ENCODE assay signal across 20 cellular contexts in genomic region chr1:108182854-108183253, GRCh38. TPM values are rescaled to one million over a fixed set of nuclear protein-coding genes. Genes with fewer than 3 reads are reported as not detected.
DNase-seq lines count a peak whose midpoint lies in the region; ATAC-seq and TF ChIP-seq lines count a peak whose summit lies in the region.
"Had no signal": no experiment of that assay in that cellular context is flagged by ENCODE, and none has a peak within 500 bp of the region (broad histone marks: within the 10 kb centered on the region; RNA-seq: fewer than 3 reads in every experiment).

No MANE protein-coding gene starts in this region.

- H3K27ac ChIP-seq in Karpas-422 (ENCODE audit: low read length) (peak overlapping the region; percentile 93), gastrocnemius medialis (peak overlapping the region; percentile 70 to 82 (median 76)), spleen (peak overlapping the region in 2 of 8 donors; percentile 33 to 55)
- H3K27ac ChIP-seq: suprapubic skin, WERI-Rb-1 had no signal

- CTCF ChIA-PET in Calu3 (lab: Charles Lee) = no interaction called here

- H3K27me3 ChIP-seq in Karpas-422 (ENCODE audit: low read length) (no peaks in the 10 kb centered on the region), gastrocnemius medialis (no peaks in the 10 kb centered on the region), spleen (replicated peaks in 1 of 7) (no peaks in the 10 kb centered on the region)
- H3K27me3 ChIP-seq: ascending aorta, heart left ventricle, suprapubic skin had no signal

- TF ChIP-seq POLR2A in gastrocnemius medialis (IDR thresholded peaks at IDR 0.05) (no peak), spleen (IDR thresholded peaks at IDR 0.05) (no peak)

- H3K4me2 ChIP-seq in Karpas-422 (ENCODE audit: low read depth, low read length, poor library complexity, severe bottlenecking) = peak overlapping the region; percentile 68

- DNase-seq in Calu3 (no peak), Karpas-422 (no peak), gastrocnemius medialis (no peak), D341Med (ENCODE audit: low spot score) (no peak), spleen (no peak)
- no peak for DNase-seq in central memory CD8-positive, alpha-beta T cell (ENCODE audit: low spot score in 2 of 2)
- no peak for DNase-seq in stimulated activated CD4-positive, alpha-beta T cell treated with anti-CD3 and anti-CD28 coated beads, Interleukin-2, amount 100 ng/mL, for 48 hours
- DNase-seq: activated CD4-positive, alpha-beta T cell treated with anti-CD3 and anti-CD28 coated beads, Interleukin-2, amount 10 ng/mL, durations not matched to agents 7 days and 5 days; DMS 273 treated with DMSO at 0.1 percent for 48 hours; mesenchymal stem cell; NCI-H510A treated with DMSO at 0.1 percent for 48 hours; NK-92 treated with Interleukin-12 subunit alpha and Interleukin-12 subunit beta, amount 100 ng/mL, for 24 hours; small intestine had no signal

- 0 to 50% (median 0%) methylated on average over 1 of the region's 1 CpG for WGBS in spleen, 5 donors

- no peak for ATAC-seq in central memory CD8-positive, alpha-beta T cell (replicated peaks; ENCODE audit: extremely low read depth, poor library complexity, severe bottlenecking)
- peak in 1 of 2 donors; percentile 23 for ATAC-seq in gastrocnemius medialis
- ATAC-seq: SK-N-SH treated with all-trans-retinoic acid at 6 μM for 48 hours; stimulated activated effector memory CD8-positive, alpha-beta T cell treated with anti-CD3 and anti-CD28 coated beads, Interleukin-12 subunit alpha, Interleukin-12 subunit beta, amount 100 ng/mL, for 72 hours had no signal

- H3K9me3 ChIP-seq in Karpas-422 (ENCODE audit: low read length) (0 out of 2 replicates have a peak, but pooled peaks cover under 1% of the 10 kb centered on the region), gastrocnemius medialis (no peaks in the 10 kb centered on the region), spleen (peaks cover 0 to 16% (median 7%) of the 10 kb centered on the region in 8 donors)
- H3K9me3 ChIP-seq: ascending aorta, suprapubic skin had no signal

- peak overlapping the region; percentile 66 for H3K27ac Mint-ChIP-seq in Calu3 (ENCODE audit: unreplicated experiment)
- H3K27ac Mint-ChIP-seq in central memory CD8-positive, alpha-beta T cell (ENCODE audit: low read depth) = peak overlapping the region; percentile 77
- H3K27ac Mint-ChIP-seq: activated CD4-positive, alpha-beta T cell treated with anti-CD3 and anti-CD28 coated beads, Interleukin-2, amount 10 ng/mL, durations not matched to agents 7 days and 5 days; activated naive CD4-positive, alpha-beta T cell treated with anti-CD3 and anti-CD28 coated beads, Interleukin-2, amount 50 U/mL, for 72 hours; stimulated activated effector memory CD8-positive, alpha-beta T cell treated with anti-CD3 and anti-CD28 coated beads, Interleukin-12 subunit alpha, Interleukin-12 subunit beta, amount 100 ng/mL, for 72 hours had no signal

- H3K4me3 Mint-ChIP-seq in Calu3 (ENCODE audit: low read depth, unreplicated experiment) = no peak overlapping the region
- no peak overlapping the region for H3K4me3 Mint-ChIP-seq in central memory CD8-positive, alpha-beta T cell
- H3K4me3 Mint-ChIP-seq: activated CD4-positive, alpha-beta T cell treated with anti-CD3 and anti-CD28 coated beads, Interleukin-2, amount 10 ng/mL, durations not matched to agents 7 days and 5 days; stimulated activated effector memory CD8-positive, alpha-beta T cell treated with anti-CD3 and anti-CD28 coated beads, Interleukin-12 subunit alpha, Interleukin-12 subunit beta, amount 100 ng/mL, for 72 hours had no signal

- peak overlapping the region; percentile 45 for H3K9ac ChIP-seq in Karpas-422 (ENCODE audit: low read length)

- TF ChIP-seq CTCF in Calu3 (IDR thresholded peaks at IDR 0.05; ENCODE audit: unreplicated experiment) (no peak), gastrocnemius medialis (IDR thresholded peaks at IDR 0.05 in 4 of 5, conservative IDR thresholded peaks at IDR 0.05 in 1 of 5) (no peak), spleen (IDR thresholded peaks at IDR 0.05 in 8 of 11, conservative IDR thresholded peaks at IDR 0.05 in 3 of 11) (no peak)

- no peaks in the 10 kb centered on the region for H3K9me3 Mint-ChIP-seq in Calu3 (ENCODE audit: low read depth, unreplicated experiment)
- H3K9me3 Mint-ChIP-seq in central memory CD8-positive, alpha-beta T cell = peaks cover 2% of the 10 kb centered on the region

- no peaks in the 10 kb centered on the region for H3K9me2 ChIP-seq in Karpas-422 (replicated peaks; ENCODE audit: insufficient read depth, low read length)

- H4K20me1 ChIP-seq in Karpas-422 (ENCODE audit: insufficient read depth, low read depth, low read length) = no peaks in the 10 kb centered on the region

- H2AFZ ChIP-seq in Karpas-422 (ENCODE audit: low read length) = no peak overlapping the region

- H3K27me3 Mint-ChIP-seq in Calu3 (ENCODE audit: unreplicated experiment) = no peaks in the 10 kb centered on the region
- no peaks in the 10 kb centered on the region for H3K27me3 Mint-ChIP-seq in central memory CD8-positive, alpha-beta T cell
- H3K27me3 Mint-ChIP-seq: activated CD4-positive, alpha-beta T cell treated with anti-CD3 and anti-CD28 coated beads, Interleukin-2, amount 10 ng/mL, durations not matched to agents 7 days and 5 days had no signal

- in situ Hi-C loops in gastrocnemius medialis (cut with MboI; ENCODE audit: low sequenced_read_pairs in 4 of 4) = loop anchor here in 1 of 4 donors (25.0 kb wide), 1 partner anchor 504 kb away; the partner anchor contains the start of gene PRPF38B

- H3K36me3 Mint-ChIP-seq in Calu3 (ENCODE audit: insufficient read depth, unreplicated experiment) = peaks cover 37% of the 10 kb centered on the region
- peaks cover 24% of the 10 kb centered on the region for H3K36me3 Mint-ChIP-seq in central memory CD8-positive, alpha-beta T cell (ENCODE audit: insufficient read depth)

- H3K79me2 ChIP-seq in Karpas-422 (ENCODE audit: low read length) = peaks cover 64% of the 10 kb centered on the region

- H3K4me3 ChIP-seq in Karpas-422 (ENCODE audit: low read length) (peak overlapping the region; percentile 36), gastrocnemius medialis (peak overlapping the region in 1 of 4 donors; percentile 0), spleen (no peak overlapping the region)
- H3K4me3 ChIP-seq: ascending aorta, heart left ventricle, suprapubic skin had no signal

- peaks cover 40% of the 10 kb centered on the region for H3K36me3 ChIP-seq in Karpas-422 (ENCODE audit: insufficient read depth, low read length)
- H3K36me3 ChIP-seq in gastrocnemius medialis = peaks cover 0 to 36% of the 10 kb centered on the region in 2 donors
- H3K36me3 ChIP-seq in spleen = peaks cover 0 to 84% (median 35%) of the 10 kb centered on the region in 6 donors

- no TSS peak for BruUV-seq in Calu3 (replicated peaks; lab: Mats Ljungman, UMichigan)

- intact Hi-C loops in Calu3 (cut with micrococcal nuclease; ENCODE audit: unreplicated experiment) (no loop called here), gastrocnemius medialis (cut with DNase I; ENCODE audit: low total_unique reads) (loop anchor here (2.0 kb wide), 1 partner anchor 16 kb away; no protein-coding TSS in a partner anchor), spleen (cut with DNase I; ENCODE audit: low total_unique reads) (no loop called here)

- H3K4me1 ChIP-seq in Karpas-422 (ENCODE audit: low read length) (peaks cover 55% of the 10 kb centered on the region), gastrocnemius medialis (peaks cover 12 to 19% of the 10 kb centered on the region in 2 donors), spleen (peaks cover 0 to 24% (median 13%) of the 10 kb centered on the region in 6 donors)
- H3K4me1 ChIP-seq: ascending aorta, suprapubic skin had no signal

- peaks cover 9% of the 10 kb centered on the region for H3K4me1 Mint-ChIP-seq in Calu3 (ENCODE audit: low read depth, unreplicated experiment)
- H3K4me1 Mint-ChIP-seq in central memory CD8-positive, alpha-beta T cell = peaks cover 22% of the 10 kb centered on the region

RNA-seq across cellular contexts. Expression of gene SLC25A24, which starts 17.3 kb away (rescaled TPM):
- total RNA-seq in Calu3 (2022) = 40.7 and 41.0 TPM in 2 replicates
- total RNA-seq in Karpas-422 (2014; rRNA removed; shearing (Covaris generic); ENCODE audit: low replicate concordance) = 47.1 and 86.8 TPM in 2 replicates
- total RNA-seq in gastrocnemius medialis = 10 to 100 TPM in 2 of 4 donors, 1 to 10 TPM in 2; 6.8 to 12.3 (median 9.3) TPM
- total RNA-seq in spleen = 10 to 100 TPM; 24.5 to 44.4 (median 35.5) TPM
- polyA plus RNA-seq in spleen = 10 to 100 TPM; 12.2 to 21.3 (median 14.6) TPM
